18 cellular contexts compared by ENCODE assay signal in genomic region chr4:82124365-82124764, GRCh38.
DNase-seq lines count a peak whose midpoint lies in the region; ATAC-seq, FAIRE-seq and TF ChIP-seq lines count a peak whose summit lies in the region.
"Had no signal": no experiment of that assay in that cellular context is flagged by ENCODE, and none has a peak within 500 bp of the region (broad histone marks: within the 10 kb centered on the region; RNA-seq: fewer than 3 reads in every experiment).

No MANE protein-coding gene starts in this region.

- H3K27ac Mint-ChIP-seq in Caco-2 (ENCODE audit: unreplicated experiment) = no peak overlapping the region
- H3K27ac Mint-ChIP-seq in glutamatergic neuron (ENCODE audit: unreplicated experiment) = peak overlapping the region; percentile 99
- no peak overlapping the region for H3K27ac Mint-ChIP-seq in activated CD8-positive, alpha-beta T cell treated with anti-CD3 and anti-CD28 coated beads for 36 hours
- H3K27ac Mint-ChIP-seq: T-helper 1 cell treated with Interleukin-12 subunit alpha and Interleukin-12 subunit beta and Interleukin-4 antibody, amounts not matched to agents 30 μg/mL and 1 μg/mL, for 36 hours had no signal

- H3K4me1 ChIP-seq in Caco-2 = no peaks in the 10 kb centered on the region
- H3K4me1 ChIP-seq: BLaER1 treated with 17β-estradiol and CSF1 and Interleukin-3, amounts not matched to agents 10 nM and 100 nM had no signal

- TF ChIP-seq CTCF in Caco-2 (IDR thresholded peaks at IDR 0.05; ENCODE audit: insufficient read depth in 1 of 2, low read depth in 1 of 2, low read length in 1 of 2, severe bottlenecking in 1 of 2, unreplicated experiment in 1 of 2) (no peak), glutamatergic neuron (IDR thresholded peaks at IDR 0.05; ENCODE audit: partially characterized antibody, unreplicated experiment) (no peak)
- no peak for TF ChIP-seq CTCF in activated CD8-positive, alpha-beta T cell treated with anti-CD3 and anti-CD28 coated beads for 36 hours (IDR thresholded peaks at IDR 0.05)

- intact Hi-C loops in Caco-2 (cut with micrococcal nuclease; ENCODE audit: unreplicated experiment) = loop anchor here (1.0 kb wide), 2 partner anchors 78 to 144 kb away; no protein-coding TSS in a partner anchor
- intact Hi-C loops in activated CD8-positive, alpha-beta T cell treated with anti-CD3 and anti-CD28 coated beads for 36 hours (cut with micrococcal nuclease) = no loop called here

- in situ Hi-C loops in G401 (cut with HindIII; ENCODE audit: low sequenced_read_pairs) (no loop called here), SK-MEL-5 (cut with HindIII; ENCODE audit: low pct_unique_long_range_greater_than_20kb, low sequenced_read_pairs) (no loop called here)

- no peaks in the 10 kb centered on the region for H3K36me3 Mint-ChIP-seq in Caco-2 (ENCODE audit: insufficient read depth, unreplicated experiment)
- H3K36me3 Mint-ChIP-seq in glutamatergic neuron (ENCODE audit: unreplicated experiment) = peaks cover 8% of the 10 kb centered on the region
- H3K36me3 Mint-ChIP-seq in activated CD8-positive, alpha-beta T cell treated with anti-CD3 and anti-CD28 coated beads for 36 hours (ENCODE audit: low read depth) = no peaks in the 10 kb centered on the region

- no peaks in the 10 kb centered on the region for H3K36me3 ChIP-seq in Caco-2 (ENCODE audit: control insufficient read depth, insufficient read depth, low read length)
- H3K36me3 ChIP-seq: BLaER1 treated with 17β-estradiol and CSF1 and Interleukin-3, amounts not matched to agents 10 nM and 100 nM had no signal

- FAIRE-seq in GM12892 (lab: Jason Lieb, UNC) = no peak
- FAIRE-seq: H1, HTR-8/SVneo had no signal

- no peak for TF ChIP-seq POLR2A in GM12892 (IDR thresholded peaks at IDR 0.05; ENCODE audit: low read depth, low read length)

- H3K4me3 ChIP-seq in Caco-2 (ENCODE audit: low read depth, low read length) = no peak overlapping the region
- H3K4me3 ChIP-seq: BLaER1 treated with 17β-estradiol and CSF1 and Interleukin-3, amounts not matched to agents 10 nM and 100 nM had no signal

- no peak for ATAC-seq in activated CD8-positive, alpha-beta T cell treated with anti-CD3 and anti-CD28 coated beads for 36 hours
- ATAC-seq: SK-N-SH treated with all-trans-retinoic acid at 6 μM for 48 hours had no signal

- no peaks in the 10 kb centered on the region for H3K27me3 ChIP-seq in Caco-2 (replicated peaks; ENCODE audit: control insufficient read depth, insufficient read depth, low read length)
- H3K27me3 ChIP-seq: BLaER1 treated with 17β-estradiol and CSF1 and Interleukin-3, amounts not matched to agents 10 nM and 100 nM had no signal

- no TSS peak for BruUV-seq in Caco-2 (replicated peaks; lab: Mats Ljungman, UMichigan)

- H3K9me3 ChIP-seq in Caco-2 = no peaks in the 10 kb centered on the region
- H3K9me3 ChIP-seq: BLaER1 treated with 17β-estradiol and CSF1 and Interleukin-3, amounts not matched to agents 10 nM and 100 nM had no signal

- POLR2A ChIA-PET in Caco-2 (lab: Charles Lee) = no interaction called here
- POLR2A ChIA-PET in activated CD8-positive, alpha-beta T cell treated with anti-CD3 and anti-CD28 coated beads for 36 hours (lab: Charles Lee) = no interaction called here

- H3K4me1 Mint-ChIP-seq in Caco-2 (ENCODE audit: low read depth, unreplicated experiment) = peaks cover 10% of the 10 kb centered on the region
- peaks cover 33% of the 10 kb centered on the region for H3K4me1 Mint-ChIP-seq in glutamatergic neuron (ENCODE audit: low read depth, unreplicated experiment)
- H3K4me1 Mint-ChIP-seq in activated CD8-positive, alpha-beta T cell treated with anti-CD3 and anti-CD28 coated beads for 36 hours (ENCODE audit: low read depth) = peaks cover 2% of the 10 kb centered on the region

- H3K27me3 Mint-ChIP-seq in Caco-2 (ENCODE audit: insufficient read depth, unreplicated experiment) = no peaks in the 10 kb centered on the region
- peaks cover 10% of the 10 kb centered on the region for H3K27me3 Mint-ChIP-seq in glutamatergic neuron (ENCODE audit: unreplicated experiment)
- no peaks in the 10 kb centered on the region for H3K27me3 Mint-ChIP-seq in activated CD8-positive, alpha-beta T cell treated with anti-CD3 and anti-CD28 coated beads for 36 hours

- CTCF ChIA-PET in Caco-2 (lab: Charles Lee) = interaction anchor here (0.6 to 0.7 kb wide), 2 partner anchors 161 to 217 kb away, joined by 3 read pairs; no protein-coding TSS in a partner anchor
- CTCF ChIA-PET in activated CD8-positive, alpha-beta T cell treated with anti-CD3 and anti-CD28 coated beads for 36 hours (lab: Charles Lee) = interaction anchor here (0.8 to 1.6 kb wide), 3 partner anchors 13 to 144 kb away, joined by 3 to 4 read pairs (median 4); no protein-coding TSS in a partner anchor

- H3K9me3 Mint-ChIP-seq in Caco-2 (ENCODE audit: unreplicated experiment) (no peaks in the 10 kb centered on the region), glutamatergic neuron (ENCODE audit: unreplicated experiment) (peaks cover 13% of the 10 kb centered on the region)
- H3K9me3 Mint-ChIP-seq in activated CD8-positive, alpha-beta T cell treated with anti-CD3 and anti-CD28 coated beads for 36 hours = no peaks in the 10 kb centered on the region
- H3K9me3 Mint-ChIP-seq: T-helper 1 cell treated with Interleukin-12 subunit alpha and Interleukin-12 subunit beta and Interleukin-4 antibody, amounts not matched to agents 30 μg/mL and 1 μg/mL, for 36 hours had no signal

- DNase-seq in Caco-2 (peak; percentile 43 to 62), G401 (ENCODE audit: low spot score) (peak; percentile 17), SK-MEL-5 (ENCODE audit: low read depth, low spot score) (peak; percentile 28), glutamatergic neuron (peak; percentile 54), GM12892 (ENCODE audit: insufficient read length) (no peak), NCI-H1092 treated with DMSO at 0.1 percent for 48 hours (lab: John Stamatoyannopoulos, UW) (no peak)
- DNase-seq in activated CD8-positive, alpha-beta T cell treated with anti-CD3 and anti-CD28 coated beads for 36 hours = no peak
- DNase-seq: ACHN, DMS153, GDM1, NCI-H1048, NCI-H2029 treated with DMSO at 0.1 percent for 48 hours, NCI-H510A treated with DMSO at 0.1 percent for 48 hours had no signal

- H3K4me3 Mint-ChIP-seq in Caco-2 (ENCODE audit: unreplicated experiment) (no peak overlapping the region), glutamatergic neuron (ENCODE audit: unreplicated experiment) (peak overlapping the region; percentile 53)
- no peak overlapping the region for H3K4me3 Mint-ChIP-seq in activated CD8-positive, alpha-beta T cell treated with anti-CD3 and anti-CD28 coated beads for 36 hours
- H3K4me3 Mint-ChIP-seq: T-helper 1 cell treated with Interleukin-12 subunit alpha and Interleukin-12 subunit beta and Interleukin-4 antibody, amounts not matched to agents 30 μg/mL and 1 μg/mL, for 36 hours had no signal

Comparison
In these comparisons a context has a peak if more than half of its experiments do, and no peak if none do; other contexts are left out.
1. DNase-seq: peak in Caco-2 (2 of 2), G401 (single experiment), SK-MEL-5 (single experiment) and glutamatergic neuron (single experiment); none in GM12892 (single experiment), NCI-H1092 treated with DMSO at 0.1 percent for 48 hours (single experiment) and activated CD8-positive, alpha-beta T cell treated with anti-CD3 and anti-CD28 coated beads for 36 hours (single experiment).